Comparison of ENCODE assay signal across 14 cellular contexts in genomic region chr10:62073429-62073828, GRCh38.
A peak's percentile ranks its signal among the peaks of the same experiment; 100 is the strongest.
DNase-seq lines count a peak whose midpoint lies in the region; ATAC-seq, FAIRE-seq and TF ChIP-seq lines count a peak whose summit lies in the region.
"Had no signal": no experiment of that assay in that cellular context is flagged by ENCODE, and none has a peak within 500 bp of the region (broad histone marks: within the 10 kb centered on the region; RNA-seq: fewer than 3 reads in every experiment).

No MANE protein-coding gene starts in this region.

- H3K36me3 ChIP-seq in skeletal muscle tissue (ENCODE audit: control insufficient read depth in 3 of 3, insufficient read depth in 3 of 3, low read length in 3 of 3) = peaks cover 13 to 22% (median 14%) of the 10 kb centered on the region in 3 donors

- no peak for TF ChIP-seq POLR2A in H54 (IDR thresholded peaks at IDR 0.05; ENCODE audit: low read depth, low read length)

- ATAC-seq in activated CD4-positive, CD25-positive, alpha-beta regulatory T cell treated with anti-CD3 and anti-CD28 coated beads, Interleukin-2, amount 50 U/mL, for 24 hours = peak; percentile 16 to 22

- peaks cover 63 to 67% (median 65%) of the 10 kb centered on the region in 3 donors for H3K4me1 ChIP-seq in skeletal muscle tissue (ENCODE audit: control insufficient read depth in 3 of 3, insufficient read depth in 3 of 3, low read length in 3 of 3)

- no peaks in the 10 kb centered on the region for H3K27me3 ChIP-seq in skeletal muscle tissue (ENCODE audit: control insufficient read depth in 3 of 3, insufficient read depth in 3 of 3, low read length in 3 of 3)

- FAIRE-seq in H54 (lab: Jason Lieb, UNC) = no peak
- FAIRE-seq: urothelium cell line had no signal

- no peak for DNase-seq in activated CD4-positive, CD25-positive, alpha-beta regulatory T cell treated with anti-CD3 and anti-CD28 coated beads, Interleukin-2, amount 50 U/mL, for 72 hours
- DNase-seq in NCI-H446 treated with DMSO at 0.1 percent for 48 hours (lab: John Stamatoyannopoulos, UW) (peak; percentile 24), epidermal melanocyte (ENCODE audit: insufficient read length, low spot score) (peak; percentile 54), NCI-H1048 (lab: John Stamatoyannopoulos, UW) (no peak), H54 (ENCODE audit: insufficient read length, low spot score) (no peak), GM19240 (ENCODE audit: insufficient read length, low spot score) (no peak)
- DNase-seq: activated CD4-positive, CD25-positive, alpha-beta regulatory T cell; activated effector memory CD4-positive, alpha-beta T cell treated with anti-CD3 and anti-CD28 coated beads, Interleukin-2, amount 50 U/mL, for 16 hours; DMS79 treated with DMSO at 0.1 percent for 48 hours; kidney glomerular epithelial cell; NCI-H146 had no signal

- no peak overlapping the region for H3K4me3 ChIP-seq in skeletal muscle tissue (ENCODE audit: low read length in 3 of 3)

- no peak overlapping the region for H3K27ac ChIP-seq in skeletal muscle tissue (ENCODE audit: low read depth, low read length)

- peak overlapping the region in 2 of 3 donors; percentile 3 to 27 for H3K9ac ChIP-seq in skeletal muscle tissue (ENCODE audit: low read depth in 1 of 3, low read length in 3 of 3)

- H3K9me3 ChIP-seq in skeletal muscle tissue (ENCODE audit: control insufficient read depth in 3 of 3, low read length in 3 of 3) = no peaks in the 10 kb centered on the region

Comparison
In these comparisons a context has a peak if more than half of its experiments do, and no peak if none do; other contexts are left out.
1. DNase-seq: peak in NCI-H446 treated with DMSO at 0.1 percent for 48 hours (single experiment) and epidermal melanocyte (single experiment); none in activated CD4-positive, CD25-positive, alpha-beta regulatory T cell treated with anti-CD3 and anti-CD28 coated beads, Interleukin-2, amount 50 U/mL, for 72 hours (single experiment), NCI-H1048 (single experiment), H54 (single experiment) and GM19240 (single experiment).